ENCODE assay signal across 31 cellular contexts in genomic region chr18:76371804-76372203, GRCh38.
"Had no signal": no experiment of that assay in that cellular context is flagged by ENCODE, and none has a peak within 500 bp of the region (broad histone marks: within the 10 kb centered on the region; RNA-seq: fewer than 3 reads in every experiment).

No MANE protein-coding gene starts in this region.

- H3K9me3 ChIP-seq: ascending aorta, breast epithelium, SJSA1 had no signal

- H3K4me1 ChIP-seq: ascending aorta, breast epithelium, SJSA1 had no signal

- H3K27ac Mint-ChIP-seq: activated CD4-positive, alpha-beta memory T cell treated with anti-CD3 and anti-CD28 coated beads, Interleukin-2, amount 10 ng/mL, durations not matched to agents 7 days and 5 days; activated naive CD8-positive, alpha-beta T cell treated with anti-CD3 and anti-CD28 coated beads, Interleukin-2, amount 10 ng/mL, durations not matched to agents 7 days and 5 days; activated T-cell treated with anti-CD3 and anti-CD28 coated beads, Interleukin-2, amount 50 U/mL, for 24 hours; activated T-helper 2 cell treated with anti-CD3 and anti-CD28 coated beads, Interferon-gamma antibody, Interleukin-2, Interleukin-4, amounts not matched to agents 10 μg/mL and 5 μg/mL and 100 μg/mL, durations not matched to agents 14 hours and 24 hours and 36 hours; T-cell; T-helper 17 cell had no signal

- H3K27me3 Mint-ChIP-seq: activated naive CD4-positive, alpha-beta T cell treated with anti-CD3 and anti-CD28 coated beads, Interleukin-2, amount 50 U/mL, for 24 hours; activated naive CD8-positive, alpha-beta T cell treated with anti-CD3 and anti-CD28 coated beads, Interleukin-2, amount 10 ng/mL, durations not matched to agents 7 days and 5 days; activated T-cell treated with anti-CD3 and anti-CD28 coated beads, Interleukin-2, amount 50 U/mL, for 24 hours; T-helper 17 cell had no signal

- H3K4me3 Mint-ChIP-seq: activated CD4-positive, alpha-beta memory T cell treated with anti-CD3 and anti-CD28 coated beads, Interleukin-2, amount 10 ng/mL, durations not matched to agents 7 days and 5 days; activated naive CD4-positive, alpha-beta T cell treated with anti-CD3 and anti-CD28 coated beads, Interleukin-2, amount 50 U/mL, for 24 hours; activated naive CD8-positive, alpha-beta T cell treated with anti-CD3 and anti-CD28 coated beads, Interleukin-2, amount 10 ng/mL, durations not matched to agents 7 days and 5 days; activated T-cell treated with anti-CD3 and anti-CD28 coated beads, Interleukin-2, amount 50 U/mL, for 24 hours had no signal

- H3K9me3 Mint-ChIP-seq: activated naive CD8-positive, alpha-beta T cell treated with anti-CD3 and anti-CD28 coated beads, Interleukin-2, amount 10 ng/mL, durations not matched to agents 7 days and 5 days; T-cell had no signal

- ATAC-seq: Panc1, SK-N-SH treated with all-trans-retinoic acid at 6 μM for 48 hours, T-cell, T-helper 17 cell had no signal

- H3K4me3 ChIP-seq: ascending aorta, breast epithelium, SJSA1 had no signal

- DNase-seq: activated CD4-positive, alpha-beta memory T cell treated with anti-CD3 and anti-CD28 coated beads, Interleukin-2, amount 10 ng/mL, durations not matched to agents 7 days and 5 days; activated CD4-positive, alpha-beta T cell treated with anti-CD3 and anti-CD28 coated beads for 1 hour; activated CD4-positive, alpha-beta T cell treated with anti-CD3 and anti-CD28 coated beads for 48 hours; activated CD4-positive, CD25-positive, alpha-beta regulatory T cell; activated gamma-delta T cell; activated naive CD4-positive, alpha-beta T cell treated with Interleukin-2 at 50 U/mL for 16 hours; activated naive CD8-positive, alpha-beta T cell treated with anti-CD3 and anti-CD28 coated beads, Interleukin-2, amount 10 ng/mL, durations not matched to agents 7 days and 5 days; amygdala; Karpas-422; KBM-7; NCI-H1048; NCI-H1105 treated with DMSO at 0.1 percent for 48 hours; NCI-H1436; NCI-H1694; NCI-H1930; NCI-H2081 treated with DMSO at 0.1 percent for 48 hours; NCI-H226; NCI-H446 treated with DMSO at 0.1 percent for 48 hours; NCI-H524 treated with DMSO at 0.1 percent for 48 hours; SHP77 treated with DMSO at 0.1 percent for 48 hours; T-cell; T-helper 17 cell had no signal

- H3K27me3 ChIP-seq: ascending aorta, breast epithelium, SJSA1 had no signal

- H3K27ac ChIP-seq: ascending aorta, breast epithelium, SJSA1, VCaP had no signal
